In the genomic region with DNA sequence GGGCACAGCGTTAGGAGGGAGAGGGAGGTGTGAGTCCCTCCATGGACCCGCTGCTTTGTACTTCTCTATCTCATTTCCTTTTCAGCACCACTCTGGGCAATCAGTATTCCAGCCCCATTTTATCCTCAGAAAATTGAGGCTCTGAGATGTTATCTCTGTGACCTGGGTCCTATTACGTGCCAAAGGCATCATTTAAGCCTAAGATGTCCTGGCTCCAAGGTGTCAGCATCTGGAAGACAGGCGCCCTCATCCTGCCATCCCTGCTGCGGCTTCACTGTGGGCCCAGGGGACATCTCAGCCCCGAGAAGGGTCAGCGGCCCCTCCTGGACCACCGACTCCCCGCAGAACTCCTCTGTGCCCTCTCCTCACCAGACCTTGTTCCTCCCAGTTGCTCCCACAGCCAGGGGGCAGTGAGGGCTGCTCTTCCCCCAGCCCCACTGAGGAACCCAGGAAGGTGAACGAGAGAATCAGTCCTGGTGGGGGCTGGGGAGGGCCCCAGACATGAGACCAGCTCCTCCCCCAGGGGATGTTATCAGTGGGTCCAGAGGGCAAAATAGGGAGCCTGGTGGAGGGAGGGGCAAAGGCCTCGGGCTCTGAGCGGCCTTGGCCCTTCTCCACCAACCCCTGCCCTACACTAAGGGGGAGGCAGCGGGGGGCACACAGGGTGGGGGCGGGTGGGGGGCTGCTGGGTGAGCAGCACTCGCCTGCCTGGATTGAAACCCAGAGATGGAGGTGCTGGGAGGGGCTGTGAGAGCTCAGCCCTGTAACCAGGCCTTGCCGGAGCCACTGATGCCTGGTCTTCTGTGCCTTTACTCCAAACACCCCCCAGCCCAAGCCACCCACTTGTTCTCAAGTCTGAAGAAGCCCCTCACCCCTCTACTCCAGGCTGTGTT, we compare ENCODE assay signal across 2 cellular contexts.
TF ChIP-seq lines count a peak whose summit lies in the region.

No MANE protein-coding gene starts in this region.

TF ChIP-seq in GM23338, 12 proteins besides CTCF, POLR2A, EP300 and RAD21 (continues in another document):
- TF ChIP-seq EZH2phosphoT487 (IDR thresholded peaks at IDR 0.05; ENCODE audit: unreplicated experiment) (no peak), ZNF114 (CRISPR knock-in tag; IDR thresholded peaks at IDR 0.05) (no peak), EZH2 (IDR thresholded peaks at IDR 0.05; ENCODE audit: low read depth, unreplicated experiment) (no peak), CREB1 (CRISPR knock-in tag; IDR thresholded peaks at IDR 0.05; ENCODE audit: low read depth) (no peak), NANOG (IDR thresholded peaks at IDR 0.05; ENCODE audit: borderline replicate concordance) (no peak), POLR2AphosphoS5 (IDR thresholded peaks at IDR 0.05; ENCODE audit: low read depth) (no peak)
- TF ChIP-seq, protein P1, sequence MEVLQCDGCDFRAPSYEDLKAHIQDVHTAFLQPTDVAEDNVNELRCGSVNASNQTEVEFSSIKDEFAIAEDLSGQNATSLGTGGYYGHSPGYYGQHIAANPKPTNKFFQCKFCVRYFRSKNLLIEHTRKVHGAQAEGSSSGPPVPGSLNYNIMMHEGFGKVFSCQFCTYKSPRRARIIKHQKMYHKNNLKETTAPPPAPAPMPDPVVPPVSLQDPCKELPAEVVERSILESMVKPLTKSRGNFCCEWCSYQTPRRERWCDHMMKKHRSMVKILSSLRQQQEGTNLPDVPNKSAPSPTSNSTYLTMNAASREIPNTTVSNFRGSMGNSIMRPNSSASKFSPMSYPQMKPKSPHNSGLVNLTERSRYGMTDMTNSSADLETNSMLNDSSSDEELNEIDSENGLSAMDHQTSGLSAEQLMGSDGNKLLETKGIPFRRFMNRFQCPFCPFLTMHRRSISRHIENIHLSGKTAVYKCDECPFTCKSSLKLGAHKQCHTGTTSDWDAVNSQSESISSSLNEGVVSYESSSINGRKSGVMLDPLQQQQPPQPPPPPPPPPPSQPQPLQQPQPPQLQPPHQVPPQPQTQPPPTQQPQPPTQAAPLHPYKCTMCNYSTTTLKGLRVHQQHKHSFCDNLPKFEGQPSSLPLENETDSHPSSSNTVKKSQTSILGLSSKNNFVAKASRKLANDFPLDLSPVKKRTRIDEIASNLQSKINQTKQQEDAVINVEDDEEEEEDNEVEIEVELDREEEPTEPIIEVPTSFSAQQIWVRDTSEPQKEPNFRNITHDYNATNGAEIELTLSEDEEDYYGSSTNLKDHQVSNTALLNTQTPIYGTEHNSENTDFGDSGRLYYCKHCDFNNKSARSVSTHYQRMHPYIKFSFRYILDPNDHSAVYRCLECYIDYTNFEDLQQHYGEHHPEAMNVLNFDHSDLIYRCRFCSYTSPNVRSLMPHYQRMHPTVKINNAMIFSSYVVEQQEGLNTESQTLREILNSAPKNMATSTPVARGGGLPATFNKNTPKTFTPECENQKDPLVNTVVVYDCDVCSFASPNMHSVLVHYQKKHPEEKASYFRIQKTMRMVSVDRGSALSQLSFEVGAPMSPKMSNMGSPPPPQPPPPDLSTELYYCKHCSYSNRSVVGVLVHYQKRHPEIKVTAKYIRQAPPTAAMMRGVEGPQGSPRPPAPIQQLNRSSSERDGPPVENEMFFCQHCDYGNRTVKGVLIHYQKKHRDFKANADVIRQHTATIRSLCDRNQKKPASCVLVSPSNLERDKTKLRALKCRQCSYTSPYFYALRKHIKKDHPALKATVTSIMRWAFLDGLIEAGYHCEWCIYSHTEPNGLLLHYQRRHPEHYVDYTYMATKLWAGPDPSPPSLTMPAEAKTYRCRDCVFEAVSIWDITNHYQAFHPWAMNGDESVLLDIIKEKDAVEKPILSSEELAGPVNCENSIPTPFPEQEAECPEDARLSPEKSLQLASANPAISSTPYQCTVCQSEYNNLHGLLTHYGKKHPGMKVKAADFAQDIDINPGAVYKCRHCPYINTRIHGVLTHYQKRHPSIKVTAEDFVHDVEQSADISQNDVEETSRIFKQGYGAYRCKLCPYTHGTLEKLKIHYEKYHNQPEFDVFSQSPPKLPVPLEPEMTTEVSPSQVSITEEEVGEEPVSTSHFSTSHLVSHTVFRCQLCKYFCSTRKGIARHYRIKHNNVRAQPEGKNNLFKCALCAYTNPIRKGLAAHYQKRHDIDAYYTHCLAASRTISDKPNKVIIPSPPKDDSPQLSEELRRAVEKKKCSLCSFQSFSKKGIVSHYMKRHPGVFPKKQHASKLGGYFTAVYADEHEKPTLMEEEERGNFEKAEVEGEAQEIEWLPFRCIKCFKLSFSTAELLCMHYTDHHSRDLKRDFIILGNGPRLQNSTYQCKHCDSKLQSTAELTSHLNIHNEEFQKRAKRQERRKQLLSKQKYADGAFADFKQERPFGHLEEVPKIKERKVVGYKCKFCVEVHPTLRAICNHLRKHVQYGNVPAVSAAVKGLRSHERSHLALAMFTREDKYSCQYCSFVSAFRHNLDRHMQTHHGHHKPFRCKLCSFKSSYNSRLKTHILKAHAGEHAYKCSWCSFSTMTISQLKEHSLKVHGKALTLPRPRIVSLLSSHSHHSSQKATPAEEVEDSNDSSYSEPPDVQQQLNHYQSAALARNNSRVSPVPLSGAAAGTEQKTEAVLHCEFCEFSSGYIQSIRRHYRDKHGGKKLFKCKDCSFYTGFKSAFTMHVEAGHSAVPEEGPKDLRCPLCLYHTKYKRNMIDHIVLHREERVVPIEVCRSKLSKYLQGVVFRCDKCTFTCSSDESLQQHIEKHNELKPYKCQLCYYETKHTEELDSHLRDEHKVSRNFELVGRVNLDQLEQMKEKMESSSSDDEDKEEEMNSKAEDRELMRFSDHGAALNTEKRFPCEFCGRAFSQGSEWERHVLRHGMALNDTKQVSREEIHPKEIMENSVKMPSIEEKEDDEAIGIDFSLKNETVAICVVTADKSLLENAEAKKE (CRISPR knock-in tag; IDR thresholded peaks at IDR 0.05) = no peak
- TF ChIP-seq, protein P2, sequence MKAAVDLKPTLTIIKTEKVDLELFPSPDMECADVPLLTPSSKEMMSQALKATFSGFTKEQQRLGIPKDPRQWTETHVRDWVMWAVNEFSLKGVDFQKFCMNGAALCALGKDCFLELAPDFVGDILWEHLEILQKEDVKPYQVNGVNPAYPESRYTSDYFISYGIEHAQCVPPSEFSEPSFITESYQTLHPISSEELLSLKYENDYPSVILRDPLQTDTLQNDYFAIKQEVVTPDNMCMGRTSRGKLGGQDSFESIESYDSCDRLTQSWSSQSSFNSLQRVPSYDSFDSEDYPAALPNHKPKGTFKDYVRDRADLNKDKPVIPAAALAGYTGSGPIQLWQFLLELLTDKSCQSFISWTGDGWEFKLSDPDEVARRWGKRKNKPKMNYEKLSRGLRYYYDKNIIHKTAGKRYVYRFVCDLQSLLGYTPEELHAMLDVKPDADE (IDR thresholded peaks at IDR 0.05) = no peak

TF ChIP-seq in SK-N-SH, 30 proteins besides CTCF, POLR2A, EP300 and RAD21:
- no peak for TF ChIP-seq MEF2A (IDR thresholded peaks at IDR 0.05; ENCODE audit: borderline replicate concordance, low read depth)
- TF ChIP-seq JUND (IDR thresholded peaks at IDR 0.05) = no peak
- TF ChIP-seq GATA2 (CRISPR knock-in tag; IDR thresholded peaks at IDR 0.05) = peak; percentile 87
- TF ChIP-seq MXI1 (IDR thresholded peaks at IDR 0.05; ENCODE audit: low read depth, low read length) = peak; percentile 22; the same call in 1 of the 2 replicates
- TF ChIP-seq TAF1 (IDR thresholded peaks at IDR 0.05; ENCODE audit: borderline replicate concordance, low read depth, low read length) = no peak
- no peak for TF ChIP-seq EZH2phosphoT487 (IDR thresholded peaks at IDR 0.05; ENCODE audit: borderline replicate concordance, low read depth)
- TF ChIP-seq NFIC (IDR thresholded peaks at IDR 0.05; ENCODE audit: borderline replicate concordance) = no peak
- TF ChIP-seq NRF1 (IDR thresholded peaks at IDR 0.05; ENCODE audit: low read depth, low read length) = no peak
- TF ChIP-seq RCOR1 (IDR thresholded peaks at IDR 0.05; ENCODE audit: low read length) = peak; percentile 67; the same call in 1 of the 2 replicates
- no peak for TF ChIP-seq TEAD4 (IDR thresholded peaks at IDR 0.05; ENCODE audit: borderline replicate concordance, insufficient read depth)
